In genomic region chr19:42440357-42441046, GRCh38 we compare ENCODE assay signal across 8 cellular contexts. TPM values are rescaled to one million over a fixed set of nuclear protein-coding genes. Genes with fewer than 3 reads are reported as not detected.
DNase-seq lines count a peak whose midpoint lies in the region; ATAC-seq and TF ChIP-seq lines count a peak whose summit lies in the region.

No MANE protein-coding gene starts in this region.

- peaks cover 0 to 18% (median 5%) of the 10 kb centered on the region in 12 donors for H3K4me1 ChIP-seq in heart left ventricle

- no peak overlapping the region for H3K27ac ChIP-seq in heart left ventricle

- H3K4me1 Mint-ChIP-seq in activated naive CD4-positive, alpha-beta T cell treated with anti-CD3 and anti-CD28 coated beads, Interleukin-2, amount 50 U/mL, for 24 hours: peaks cover 27% of the 10 kb centered on the region

- H3K27me3 Mint-ChIP-seq in activated naive CD4-positive, alpha-beta T cell treated with anti-CD3 and anti-CD28 coated beads, Interleukin-2, amount 50 U/mL, for 24 hours: no peaks in the 10 kb centered on the region

- H3K27ac Mint-ChIP-seq in activated naive CD4-positive, alpha-beta T cell treated with anti-CD3 and anti-CD28 coated beads, Interleukin-2, amount 50 U/mL, for 24 hours: peak overlapping the region; percentile 38

- peak; percentile 86 to 96 (median 92) for TF ChIP-seq CTCF in heart left ventricle (IDR thresholded peaks at IDR 0.05)

- H3K4me3 Mint-ChIP-seq in activated naive CD4-positive, alpha-beta T cell treated with anti-CD3 and anti-CD28 coated beads, Interleukin-2, amount 50 U/mL, for 24 hours: peak overlapping the region; percentile 49

- no peak overlapping the region for H3K4me3 ChIP-seq in heart left ventricle

- 28 to 33% (median 30%) methylated on average over 16 of the region's 16 CpGs for WGBS in heart left ventricle, 4 donors

- no peaks in the 10 kb centered on the region for H3K27me3 ChIP-seq in heart left ventricle

- peak; percentile 80 for DNase-seq in DMS79 treated with DMSO at 0.1 percent for 48 hours (lab: John Stamatoyannopoulos, UW)
- peak; percentile 69 for DNase-seq in T follicular helper cell (ENCODE audit: low read depth)
- peak; percentile 67 to 88 (median 78) for DNase-seq in heart left ventricle
- DNase-seq in sciatic nerve (ENCODE audit: low spot score): peak; percentile 86

- no peaks in the 10 kb centered on the region for H3K36me3 ChIP-seq in heart left ventricle

- intact Hi-C loops in heart left ventricle (cut with DNase I): loop anchor here in 2 of 10 donors (10.0 kb wide), 1 partner anchor 306 kb away; the partner anchor contains the start of gene POU2F2 (in 2 of the 2)
- intact Hi-C loops in sciatic nerve (cut with DNase I): no loop called here

- TF ChIP-seq POLR2A in heart left ventricle (IDR thresholded peaks at IDR 0.05): no peak

- no peaks in the 10 kb centered on the region for H3K36me3 Mint-ChIP-seq in activated naive CD4-positive, alpha-beta T cell treated with anti-CD3 and anti-CD28 coated beads, Interleukin-2, amount 50 U/mL, for 24 hours

- no peaks in the 10 kb centered on the region for H3K9me3 ChIP-seq in heart left ventricle

- TF ChIP-seq EP300 in Ishikawa (IDR thresholded peaks at IDR 0.05; ENCODE audit: borderline replicate concordance): no peak

- no peaks in the 10 kb centered on the region for H3K9me3 Mint-ChIP-seq in activated naive CD4-positive, alpha-beta T cell treated with anti-CD3 and anti-CD28 coated beads, Interleukin-2, amount 50 U/mL, for 24 hours

- TF ChIP-seq RAD21 in Ishikawa (IDR thresholded peaks at IDR 0.05; ENCODE audit: low read depth): peak; percentile 7; the same call in 1 of the 2 replicates

- ATAC-seq in heart left ventricle (peak; percentile 51 to 78 (median 70)), sciatic nerve (peak; percentile 73), HG03025 (IDR thresholded peaks at IDR 0.05; ENCODE audit: low FRiP score, unreplicated experiment) (no peak), HG02973 (IDR thresholded peaks at IDR 0.05; ENCODE audit: unreplicated experiment) (no peak)

TF ChIP-seq in Ishikawa, 13 proteins besides CTCF, POLR2A, EP300 and RAD21:
- no peak for TF ChIP-seq FOXM1 (IDR thresholded peaks at IDR 0.05; ENCODE audit: borderline replicate concordance, low read depth)
- TF ChIP-seq EGR1 (IDR thresholded peaks at IDR 0.05): no peak
- TF ChIP-seq YY1 (IDR thresholded peaks at IDR 0.05; ENCODE audit: low read depth): no peak
- no peak for TF ChIP-seq ZBTB7A (IDR thresholded peaks at IDR 0.05; ENCODE audit: low read depth)
- TF ChIP-seq TEAD4 (IDR thresholded peaks at IDR 0.05): no peak

RNA-seq across cellular contexts. Expression of gene CXCL17, which starts 2.2 kb away (rescaled TPM):
- not detected for total RNA-seq in heart left ventricle
- not detected for polyA plus RNA-seq in heart left ventricle
- total RNA-seq in sciatic nerve: 0.31 TPM

RNA-seq across cellular contexts. Expression of gene LIPE, which starts 13.3 kb away (rescaled TPM):
- total RNA-seq in heart left ventricle (100 to 1,000 TPM in 1 of 9 donors, 10 to 100 TPM in 8; 34.7 to 111 (median 57.3) TPM), sciatic nerve (34.0 TPM)
- polyA plus RNA-seq in heart left ventricle: 10 to 100 TPM; 47.1 to 67.1 TPM

RNA-seq across cellular contexts. Expression of gene CNFN, which starts 50.4 kb away (rescaled TPM):
- total RNA-seq in heart left ventricle (1 to 10 TPM in 1 of 9 donors, under 1 TPM in 3, not detected in 5; 0.62 to 1.4 (median 0.94) TPM), sciatic nerve (0.76 TPM)
- polyA plus RNA-seq in heart left ventricle: 1 to 10 TPM; 1.3 to 2.9 TPM

Comparison
In these comparisons a context has a peak if more than half of its experiments do, and no peak if none do; other contexts are left out.
1. ATAC-seq: peak in heart left ventricle (4 of 4) and sciatic nerve (single experiment); none in HG03025 (single experiment) and HG02973 (single experiment).
2. Peak in every context shown above with its lines, with median percentiles within 50 percentile points of each other: DNase-seq.